ENCODE assay signal across 23 cellular contexts in the genomic region with DNA sequence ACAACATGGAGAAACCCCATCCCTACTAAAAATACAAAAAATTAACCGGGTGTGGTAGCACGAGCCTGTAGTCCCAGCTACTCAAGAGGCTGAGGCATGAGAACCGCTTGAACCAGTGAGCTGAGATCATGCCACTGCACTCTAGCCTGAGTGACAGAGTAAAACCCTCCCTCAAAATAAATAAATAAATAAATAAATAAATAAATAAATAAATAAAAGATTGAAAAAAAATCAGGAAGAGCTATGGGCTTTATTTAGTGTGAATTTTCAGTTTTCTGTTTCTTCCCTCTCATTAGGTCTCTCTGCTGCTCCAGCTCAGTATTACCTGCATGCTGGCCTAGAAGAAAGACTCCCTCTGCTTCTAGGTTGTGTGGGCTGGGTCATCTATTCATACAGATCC. TPM values are rescaled to one million over a fixed set of nuclear protein-coding genes. Genes with fewer than 3 reads are reported as not detected.
"Had no signal": no experiment of that assay in that cellular context is flagged by ENCODE, and none has a peak within 500 bp of the region (broad histone marks: within the 10 kb centered on the region; RNA-seq: fewer than 3 reads in every experiment).

No MANE protein-coding gene starts in this region.

- ATAC-seq: HepG2, SK-N-SH treated with all-trans-retinoic acid at 6 μM for 48 hours had no signal

- H3K27ac ChIP-seq: RWPE1 had no signal

- H3K4me3 ChIP-seq: MG63 had no signal

- DNase-seq: IMR-90, Karpas-422, KG1, MG63, NCI-H1092, NCI-H1105 treated with DMSO at 0.1 percent for 48 hours, NCI-H1417 treated with DMSO at 0.1 percent for 48 hours, NCI-H146, NCI-H1694 treated with DMSO at 0.1 percent for 48 hours, NCI-H1930, NCI-H2081, NCI-H2107, NCI-H2171, NCI-H446, NCI-H510A, NCI-H524 treated with DMSO at 0.1 percent for 48 hours, NCI-H69, NCI-H774, SHP77 had no signal

- H3K36me3 ChIP-seq: MG63 had no signal

- H3K9me3 ChIP-seq: MG63 had no signal

RNA-seq across cellular contexts. Expression of a gene that starts 55.0 kb away (rescaled TPM):
- total RNA-seq: HepG2, HT1080, IMR-90 had no signal
- polyA plus RNA-seq: HepG2, IMR-90 had no signal
